8 cellular contexts compared by ENCODE assay signal in the genomic region with DNA sequence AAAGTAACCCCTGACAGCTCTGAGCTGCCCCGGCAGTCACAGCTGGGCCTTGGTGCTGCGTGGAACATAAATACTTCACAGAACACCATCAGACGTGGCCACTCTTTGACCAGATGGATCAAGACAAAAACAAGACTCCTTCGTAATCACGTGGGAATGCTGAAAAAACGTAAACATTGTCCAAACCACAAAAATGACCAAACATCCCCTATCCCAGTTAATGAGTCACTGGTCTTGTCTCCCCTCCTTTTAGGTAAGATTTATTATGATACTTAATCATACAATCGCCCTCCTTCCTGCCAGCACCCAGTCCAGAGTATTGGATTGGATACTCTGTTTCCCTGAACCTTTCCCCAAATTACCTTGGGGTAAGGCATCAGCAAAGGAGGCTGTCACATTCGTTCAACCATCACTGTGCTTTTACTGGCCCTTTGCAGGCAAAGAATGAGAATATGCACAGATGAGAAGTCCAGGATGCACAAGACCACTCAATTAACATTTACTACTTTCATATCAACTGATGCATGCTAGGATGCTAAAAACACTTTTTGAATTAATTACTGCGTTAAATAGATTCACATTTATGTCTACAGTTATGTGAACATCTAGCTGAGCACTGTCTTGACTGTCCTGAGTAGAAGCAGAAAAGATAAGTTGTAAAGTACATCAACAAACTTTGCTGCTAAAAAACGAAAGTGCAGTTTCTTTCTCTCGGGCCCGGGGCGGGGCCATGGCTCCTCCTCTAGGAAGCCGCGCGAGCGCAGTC. TPM values are rescaled to one million over a fixed set of nuclear protein-coding genes. Genes with fewer than 3 reads are reported as not detected.
A peak's percentile ranks its signal among the peaks of the same experiment; 100 is the strongest.
DNase-seq lines count a peak whose midpoint lies in the region; ATAC-seq lines count a peak whose summit lies in the region.

No MANE protein-coding gene starts in this region.

- H3K9me3 ChIP-seq in iPS-20b (ENCODE audit: insufficient read depth, low read depth, low read length) = no peaks in the 10 kb centered on the region

- no peaks in the 10 kb centered on the region for H3K36me3 Mint-ChIP-seq in activated naive CD4-positive, alpha-beta T cell treated with anti-CD3 and anti-CD28 coated beads, Interleukin-2, amount 50 U/mL, for 72 hours

- peak overlapping the region; percentile 88 to 92 for H3K27ac Mint-ChIP-seq in activated naive CD4-positive, alpha-beta T cell treated with anti-CD3 and anti-CD28 coated beads, Interleukin-2, amount 50 U/mL, for 72 hours

- H3K27ac ChIP-seq in iPS-20b (ENCODE audit: low read length) (peak overlapping the region; percentile 62), substantia nigra (ENCODE audit: low read depth, low read length, poor library complexity, severe bottlenecking) (peak overlapping the region; percentile 73)

- H3K4me3 ChIP-seq in iPS-20b (ENCODE audit: low read length) = peak overlapping the region; percentile 85

- no peaks in the 10 kb centered on the region for H3K36me3 ChIP-seq in iPS-20b (ENCODE audit: insufficient read depth, low read depth, low read length)

- no peaks in the 10 kb centered on the region for H3K9me3 Mint-ChIP-seq in activated naive CD4-positive, alpha-beta T cell treated with anti-CD3 and anti-CD28 coated beads, Interleukin-2, amount 50 U/mL, for 72 hours

- peak overlapping the region; percentile 83; the same call in 1 of the 2 replicates for H3K9ac ChIP-seq in iPS-20b (ENCODE audit: low read depth, low read length)

- DNase-seq in GM04503 (ENCODE audit: low read depth) = peak; percentile 88
- no peak for DNase-seq in activated naive CD4-positive, alpha-beta T cell treated with anti-CD3 and anti-CD28 coated beads, Interleukin-2, amount 50 U/mL, for 72 hours (ENCODE audit: low spot score in 2 of 2)
- no peak for DNase-seq in substantia nigra (lab: John Stamatoyannopoulos, UW)
- no peak for DNase-seq in effector CD4-positive, alpha-beta T cell
- DNase-seq in NCI-H2171 (lab: John Stamatoyannopoulos, UW) = no peak
- DNase-seq in stimulated activated CD8-positive, alpha-beta memory T cell treated with anti-CD3 and anti-CD28 coated beads, Interleukin-4, amount 100 ng/mL, for 48 hours = no peak

- H3K4me1 ChIP-seq in iPS-20b (ENCODE audit: insufficient read depth, low read length) = no peaks in the 10 kb centered on the region

- ATAC-seq in HG03097 (IDR thresholded peaks at IDR 0.05; ENCODE audit: low FRiP score, unreplicated experiment) = peak; percentile 0
- no peak for ATAC-seq in activated naive CD4-positive, alpha-beta T cell treated with anti-CD3 and anti-CD28 coated beads, Interleukin-2, amount 50 U/mL, for 72 hours

- no peaks in the 10 kb centered on the region for H3K27me3 ChIP-seq in iPS-20b (ENCODE audit: insufficient read depth, low read length)

RNA-seq across cellular contexts. Expression of a gene that starts 0.5 kb away (rescaled TPM):
- 1 to 10 TPM; 1.4 to 2.6 TPM for total RNA-seq in activated naive CD4-positive, alpha-beta T cell treated with anti-CD3 and anti-CD28 coated beads, Interleukin-2, amount 50 U/mL, for 72 hours

RNA-seq across cellular contexts. Expression of a gene that starts 36.5 kb away (rescaled TPM):
- 10 to 100 TPM; 20.3 to 32.7 TPM for total RNA-seq in activated naive CD4-positive, alpha-beta T cell treated with anti-CD3 and anti-CD28 coated beads, Interleukin-2, amount 50 U/mL, for 72 hours
